ENCODE assay signal across 27 cellular contexts in genomic region chr1:15357808-15358207, GRCh38.
"Had no signal": no experiment of that assay in that cellular context is flagged by ENCODE, and none has a peak within 500 bp of the region (broad histone marks: within the 10 kb centered on the region; RNA-seq: fewer than 3 reads in every experiment).

No MANE protein-coding gene starts in this region.

- H3K36me3 ChIP-seq: esophagus squamous epithelium, heart right ventricle, left lung, prostate gland, suprapubic skin, thyroid gland had no signal

- ATAC-seq: heart right ventricle; left cardiac atrium; left lung; natural killer cell treated with Interleukin-12 subunit alpha and Interleukin-12 subunit beta and Interleukin-15 and Interleukin-18, amount 100 ng/mL, for 72 hours; right cardiac atrium; stimulated activated naive CD8-positive, alpha-beta T cell treated with anti-CD3 and anti-CD28 coated beads, Interleukin-15, amount 100 ng/mL, for 72 hours had no signal

- H3K4me1 ChIP-seq: left lung, prostate gland, suprapubic skin, thyroid gland had no signal

- H3K27ac ChIP-seq: coronary artery, esophagus squamous epithelium, heart right ventricle, left lung, prostate gland, skin epidermis, suprapubic skin, thyroid gland had no signal

- H3K9me3 ChIP-seq: esophagus squamous epithelium, heart right ventricle, left lung, mucosa of descending colon, prostate gland, suprapubic skin, thyroid gland had no signal

- H3K27me3 ChIP-seq: esophagus squamous epithelium, heart right ventricle, left lung, suprapubic skin, thyroid gland had no signal

- FAIRE-seq: endothelial cell of umbilical vein, islet of Langerhans had no signal

- H3K4me3 ChIP-seq: coronary artery, esophagus squamous epithelium, heart right ventricle, left lung, mucosa of descending colon, prostate gland, skin epidermis, suprapubic skin, thyroid gland had no signal

- DNase-seq: dermis blood vessel endothelial cell; effector memory CD4-positive, alpha-beta T cell; esophagus squamous epithelium; foreskin melanocyte; glutamatergic neuron; heart right ventricle; hippocampal formation; left cardiac atrium; left lung; mesenchymal stem cell; naive B cell; nucleus accumbens; right cardiac atrium; stimulated activated CD4-positive, alpha-beta T cell treated with anti-CD3 and anti-CD28 coated beads, Interleukin-15, amount 100 ng/mL, for 24 hours; stimulated activated CD4-positive, alpha-beta T cell treated with anti-CD3 and anti-CD28 coated beads, Interleukin-2, amount 100 ng/mL, for 48 hours; stimulated activated naive CD4-positive, alpha-beta T cell; stimulated activated naive CD8-positive, alpha-beta T cell treated with anti-CD3 and anti-CD28 coated beads, Interleukin-15, amount 100 ng/mL, for 72 hours; thyroid gland; trophoblast cell had no signal
